Comparison of ENCODE assay signal across 1 cellular context in genomic region chr11:506238-506949, GRCh38.
TF ChIP-seq lines count a peak whose summit lies in the region.

No MANE protein-coding gene starts in this region.

TF ChIP-seq in HepG2, 621 proteins besides CTCF, POLR2A, EP300 and RAD21 (continued from another document and continues in another):
- peak; percentile 21 for TF ChIP-seq ZNF407 (CRISPR knock-in tag; IDR thresholded peaks at IDR 0.05; ENCODE audit: not compliant biosample characterization)
- TF ChIP-seq STAT5B (CRISPR knock-in tag; IDR thresholded peaks at IDR 0.05) = no peak
- TF ChIP-seq HNRNPL (IDR thresholded peaks at IDR 0.05; ENCODE audit: low read depth, low read length) = 0 out of 2 replicates have a peak, but pooled peaks have one; percentile 54
- TF ChIP-seq REXO4 (CRISPR knock-in tag; IDR thresholded peaks at IDR 0.05; ENCODE audit: borderline replicate concordance) = no peak
- no peak for TF ChIP-seq MAFK (conservative IDR thresholded peaks at IDR 0.05 in 1 of 2, IDR thresholded peaks at IDR 0.05 in 1 of 2; ENCODE audit: low read length in 2 of 2)
- TF ChIP-seq ZNF687 (CRISPR knock-in tag; IDR thresholded peaks at IDR 0.05) = peak; percentile 97
- TF ChIP-seq ADNP (CRISPR knock-in tag; IDR thresholded peaks at IDR 0.05) = no peak
- peak; percentile 89 for TF ChIP-seq ATF7-NPFF (CRISPR knock-in tag; IDR thresholded peaks at IDR 0.05; ENCODE audit: low read depth)
- TF ChIP-seq ZNF710 (CRISPR knock-in tag; IDR thresholded peaks at IDR 0.05; ENCODE audit: borderline replicate concordance) = 0 out of 2 replicates have a peak, but pooled peaks have one; percentile 50
- TF ChIP-seq NR0B2 (CRISPR knock-in tag; IDR thresholded peaks at IDR 0.05) = no peak; the same call in 1 of the 2 replicates
- no peak for TF ChIP-seq ZNF160 (CRISPR knock-in tag; IDR thresholded peaks at IDR 0.05)
- TF ChIP-seq HMG20A (CRISPR knock-in tag; IDR thresholded peaks at IDR 0.05; ENCODE audit: borderline replicate concordance) = no peak
- peak; percentile 96; the same call in 1 of the 2 replicates for TF ChIP-seq ZNF343 (CRISPR knock-in tag; IDR thresholded peaks at IDR 0.05)
- no peak for TF ChIP-seq ZBTB26 (CRISPR knock-in tag; IDR thresholded peaks at IDR 0.05; ENCODE audit: borderline replicate concordance)
- peak; percentile 30 for TF ChIP-seq TFE3 (CRISPR knock-in tag; IDR thresholded peaks at IDR 0.05)
- peak; percentile 52; the same call in 1 of the 2 replicates for TF ChIP-seq MTA1 (CRISPR knock-in tag; IDR thresholded peaks at IDR 0.05; ENCODE audit: borderline replicate concordance)
- TF ChIP-seq RBAK (CRISPR knock-in tag; IDR thresholded peaks at IDR 0.05) = no peak
- TF ChIP-seq ZFY (CRISPR knock-in tag; IDR thresholded peaks at IDR 0.05) = no peak
- no peak for TF ChIP-seq CBX2 (IDR thresholded peaks at IDR 0.05; ENCODE audit: low read depth, low read length)
- no peak for TF ChIP-seq CBX2 (CRISPR knock-in tag; IDR thresholded peaks at IDR 0.05; ENCODE audit: low read depth)
- TF ChIP-seq NKX3-1 (CRISPR knock-in tag; IDR thresholded peaks at IDR 0.05) = peak; percentile 74; the same call in 1 of the 2 replicates
- TF ChIP-seq POGK (CRISPR knock-in tag; conservative IDR thresholded peaks at IDR 0.05) = peak; percentile 81
- no peak for TF ChIP-seq NFKBIZ (CRISPR knock-in tag; IDR thresholded peaks at IDR 0.05)
- peak; percentile 40; the same call in 1 of the 2 replicates for TF ChIP-seq ZBTB10 (CRISPR knock-in tag; IDR thresholded peaks at IDR 0.05; ENCODE audit: borderline replicate concordance)
- no peak for TF ChIP-seq ZMAT5 (CRISPR knock-in tag; IDR thresholded peaks at IDR 0.05; ENCODE audit: borderline replicate concordance, low read depth)
- no peak for TF ChIP-seq SATB2 (CRISPR knock-in tag; IDR thresholded peaks at IDR 0.05)
- TF ChIP-seq ZMYM2 (CRISPR knock-in tag; IDR thresholded peaks at IDR 0.05) = no peak
- TF ChIP-seq ZNF44 (CRISPR knock-in tag; IDR thresholded peaks at IDR 0.05) = peak; percentile 49; the same call in 1 of the 2 replicates
- no peak for TF ChIP-seq DRAP1 (CRISPR knock-in tag; IDR thresholded peaks at IDR 0.05)
- no peak for TF ChIP-seq DDIT3 (CRISPR knock-in tag; IDR thresholded peaks at IDR 0.05)
- no peak; the same call in 1 of the 2 replicates for TF ChIP-seq SRY (CRISPR knock-in tag; IDR thresholded peaks at IDR 0.05)
